8 cellular contexts compared by ENCODE assay signal in genomic region chr12:77685112-77685511, GRCh38.
DNase-seq lines count a peak whose midpoint lies in the region; ATAC-seq and TF ChIP-seq lines count a peak whose summit lies in the region.

No MANE protein-coding gene starts in this region.

- ATAC-seq in GM18498 (IDR thresholded peaks at IDR 0.05; ENCODE audit: unreplicated experiment) (peak; percentile 77), HG02938 (IDR thresholded peaks at IDR 0.05; ENCODE audit: unreplicated experiment) (peak; percentile 56)

- no peaks in the 10 kb centered on the region for H3K36me3 Mint-ChIP-seq in osteocyte (ENCODE audit: unreplicated experiment)

- H3K27me3 Mint-ChIP-seq in osteocyte (ENCODE audit: unreplicated experiment) = peaks cover 53% of the 10 kb centered on the region

- H3K27ac Mint-ChIP-seq in osteocyte (ENCODE audit: unreplicated experiment) = no peak overlapping the region

- no peak overlapping the region for H3K4me3 ChIP-seq in foreskin fibroblast (ENCODE audit: low read depth in 1 of 2, low read length in 2 of 2)

- H3K9me3 Mint-ChIP-seq in osteocyte (ENCODE audit: unreplicated experiment) = no peaks in the 10 kb centered on the region

- DNase-seq in A172 (ENCODE audit: low spot score) (peak; percentile 68), NCI-H1694 (lab: John Stamatoyannopoulos, UW) (peak; percentile 62), SW480 (ENCODE audit: low spot score) (peak; percentile 61), foreskin fibroblast (peak; percentile 70 to 90), osteocyte (ENCODE audit: extremely low spot score, unreplicated experiment) (no peak)
- no peak for DNase-seq in stimulated activated CD4-positive, alpha-beta T cell treated with anti-CD3 and anti-CD28 coated beads, Interleukin-4, amount 100 ng/mL, for 4 hours

- TF ChIP-seq CTCF in foreskin fibroblast (IDR thresholded peaks at IDR 0.05; ENCODE audit: low read depth, low read length) (peak; percentile 64), osteocyte (IDR thresholded peaks at IDR 0.05) (peak; percentile 70)

- H3K4me1 Mint-ChIP-seq in osteocyte (ENCODE audit: unreplicated experiment) = no peaks in the 10 kb centered on the region

- no peak overlapping the region for H3K4me3 Mint-ChIP-seq in osteocyte (ENCODE audit: unreplicated experiment)

Comparison
In these comparisons a context has a peak if more than half of its experiments do, and no peak if none do; other contexts are left out.
1. DNase-seq: peak in A172 (single experiment), NCI-H1694 (single experiment), SW480 (single experiment) and foreskin fibroblast (2 of 2); none in osteocyte (single experiment) and stimulated activated CD4-positive, alpha-beta T cell treated with anti-CD3 and anti-CD28 coated beads, Interleukin-4, amount 100 ng/mL, for 4 hours (0 of 2).